In the genomic region with DNA sequence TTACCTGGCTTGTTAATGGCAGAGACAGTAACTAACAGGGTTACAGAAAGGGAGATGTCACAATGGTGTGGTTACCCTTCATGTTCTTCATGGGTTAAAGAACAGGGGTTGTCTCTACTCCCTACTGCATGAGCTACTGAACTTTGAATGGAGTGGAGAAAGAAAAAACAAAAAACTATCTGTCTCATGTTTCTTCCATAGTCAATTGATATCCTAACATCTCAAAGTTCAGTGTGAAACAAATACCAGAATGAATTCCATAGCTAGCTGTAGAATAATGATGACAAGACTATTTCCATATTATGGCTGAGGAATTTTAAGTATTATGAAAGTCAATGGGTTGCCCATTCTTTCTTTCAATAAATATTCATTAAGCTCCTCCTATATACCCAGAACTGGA, we compare ENCODE assay signal across 1 cellular context.
TF ChIP-seq lines count a peak whose summit lies in the region.

No MANE protein-coding gene starts in this region.

TF ChIP-seq in HepG2, 621 proteins besides CTCF, POLR2A, EP300 and RAD21 (continued from another document and continues in another):
- TF ChIP-seq, protein P1, sequence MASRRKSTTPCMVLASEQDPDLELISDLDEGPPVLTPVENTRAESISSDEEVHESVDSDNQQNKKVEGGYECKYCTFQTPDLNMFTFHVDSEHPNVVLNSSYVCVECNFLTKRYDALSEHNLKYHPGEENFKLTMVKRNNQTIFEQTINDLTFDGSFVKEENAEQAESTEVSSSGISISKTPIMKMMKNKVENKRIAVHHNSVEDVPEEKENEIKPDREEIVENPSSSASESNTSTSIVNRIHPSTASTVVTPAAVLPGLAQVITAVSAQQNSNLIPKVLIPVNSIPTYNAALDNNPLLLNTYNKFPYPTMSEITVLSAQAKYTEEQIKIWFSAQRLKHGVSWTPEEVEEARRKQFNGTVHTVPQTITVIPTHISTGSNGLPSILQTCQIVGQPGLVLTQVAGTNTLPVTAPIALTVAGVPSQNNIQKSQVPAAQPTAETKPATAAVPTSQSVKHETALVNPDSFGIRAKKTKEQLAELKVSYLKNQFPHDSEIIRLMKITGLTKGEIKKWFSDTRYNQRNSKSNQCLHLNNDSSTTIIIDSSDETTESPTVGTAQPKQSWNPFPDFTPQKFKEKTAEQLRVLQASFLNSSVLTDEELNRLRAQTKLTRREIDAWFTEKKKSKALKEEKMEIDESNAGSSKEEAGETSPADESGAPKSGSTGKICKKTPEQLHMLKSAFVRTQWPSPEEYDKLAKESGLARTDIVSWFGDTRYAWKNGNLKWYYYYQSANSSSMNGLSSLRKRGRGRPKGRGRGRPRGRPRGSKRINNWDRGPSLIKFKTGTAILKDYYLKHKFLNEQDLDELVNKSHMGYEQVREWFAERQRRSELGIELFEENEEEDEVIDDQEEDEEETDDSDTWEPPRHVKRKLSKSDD (CRISPR knock-in tag; IDR thresholded peaks at IDR 0.05; ENCODE audit: low read depth) = no peak
- TF ChIP-seq ATF7-NPFF (CRISPR knock-in tag; IDR thresholded peaks at IDR 0.05; ENCODE audit: low read depth) (no peak), SNAPC5 (CRISPR knock-in tag; IDR thresholded peaks at IDR 0.05; ENCODE audit: borderline replicate concordance) (no peak), ZNF598 (CRISPR knock-in tag; IDR thresholded peaks at IDR 0.05; ENCODE audit: borderline replicate concordance) (no peak), ZNF484 (CRISPR knock-in tag; IDR thresholded peaks at IDR 0.05; ENCODE audit: borderline replicate concordance, low read depth) (no peak), CSRNP1 (CRISPR knock-in tag; IDR thresholded peaks at IDR 0.05) (no peak), SALL2 (CRISPR knock-in tag; IDR thresholded peaks at IDR 0.05) (no peak), TAF1 (CRISPR knock-in tag; IDR thresholded peaks at IDR 0.05) (no peak), AKAP8 (CRISPR knock-in tag; IDR thresholded peaks at IDR 0.05) (no peak), ASH2L (IDR thresholded peaks at IDR 0.05; ENCODE audit: insufficient read length, low read depth, low read length) (peak; percentile 56), ZNF260 (CRISPR knock-in tag; IDR thresholded peaks at IDR 0.05; ENCODE audit: borderline replicate concordance, low read depth) (no peak), FOXJ3 (CRISPR knock-in tag; IDR thresholded peaks at IDR 0.05; ENCODE audit: borderline replicate concordance) (peak; percentile 65; the same call in 1 of the 2 replicates), ZNF296 (CRISPR knock-in tag; conservative IDR thresholded peaks at IDR 0.05) (no peak), GPN1 (CRISPR knock-in tag; IDR thresholded peaks at IDR 0.05; ENCODE audit: borderline replicate concordance) (no peak), ZNF136 (CRISPR knock-in tag; IDR thresholded peaks at IDR 0.05; ENCODE audit: low read depth) (no peak), ZNF431 (CRISPR knock-in tag; IDR thresholded peaks at IDR 0.05; ENCODE audit: borderline replicate concordance, low read depth) (no peak), DPF2 (CRISPR knock-in tag; IDR thresholded peaks at IDR 0.05; ENCODE audit: borderline replicate concordance, low read depth) (peak; percentile 58; the same call in 1 of the 2 replicates), MED1 (CRISPR knock-in tag; IDR thresholded peaks at IDR 0.05) (peak; percentile 50), FOXA1 (IDR thresholded peaks at IDR 0.05) (no peak), FOXA1 (CRISPR knock-in tag; IDR thresholded peaks at IDR 0.05) (no peak), BCL6 (CRISPR knock-in tag; IDR thresholded peaks at IDR 0.05) (peak; percentile 63), ZNF781 (CRISPR knock-in tag; IDR thresholded peaks at IDR 0.05; ENCODE audit: borderline replicate concordance, not compliant biosample characterization) (no peak), ZBTB37 (CRISPR knock-in tag; IDR thresholded peaks at IDR 0.05) (no peak), THYN1 (CRISPR knock-in tag; IDR thresholded peaks at IDR 0.05; ENCODE audit: borderline replicate concordance, low read depth) (no peak), SKI (IDR thresholded peaks at IDR 0.05; ENCODE audit: partially characterized antibody) (peak; percentile 34), ZNF33B (CRISPR knock-in tag; IDR thresholded peaks at IDR 0.05) (no peak), ATF1 (CRISPR knock-in tag; IDR thresholded peaks at IDR 0.05) (no peak), ZXDC (CRISPR knock-in tag; IDR thresholded peaks at IDR 0.05) (no peak), KLF11 (CRISPR knock-in tag; IDR thresholded peaks at IDR 0.05) (no peak), NFIC (IDR thresholded peaks at IDR 0.05; ENCODE audit: low read length) (peak; percentile 55; the same call in 1 of the 2 replicates), PCBP1 (IDR thresholded peaks at IDR 0.05; ENCODE audit: borderline replicate concordance, low read depth, low read length) (no peak), NCOA2 (CRISPR knock-in tag; IDR thresholded peaks at IDR 0.05) (peak; percentile 68; the same call in 1 of the 2 replicates), ZNF639 (CRISPR knock-in tag; conservative IDR thresholded peaks at IDR 0.05) (no peak), CBFB (CRISPR knock-in tag; IDR thresholded peaks at IDR 0.05) (no peak), KDM5A (IDR thresholded peaks at IDR 0.05; ENCODE audit: borderline replicate concordance, low read length) (no peak), GZF1 (CRISPR knock-in tag; IDR thresholded peaks at IDR 0.05) (no peak), SUZ12 (IDR thresholded peaks at IDR 0.05; ENCODE audit: low read depth, low read length) (no peak), TOPORS (CRISPR knock-in tag; IDR thresholded peaks at IDR 0.05) (no peak), RAD51 (IDR thresholded peaks at IDR 0.05; ENCODE audit: borderline replicate concordance) (no peak), MAFK (conservative IDR thresholded peaks at IDR 0.05 in 1 of 2, IDR thresholded peaks at IDR 0.05 in 1 of 2; ENCODE audit: low read length in 2 of 2) (peak; percentile 96 to 99), ARNT (IDR thresholded peaks at IDR 0.05) (no peak)
- TF ChIP-seq, protein P2, sequence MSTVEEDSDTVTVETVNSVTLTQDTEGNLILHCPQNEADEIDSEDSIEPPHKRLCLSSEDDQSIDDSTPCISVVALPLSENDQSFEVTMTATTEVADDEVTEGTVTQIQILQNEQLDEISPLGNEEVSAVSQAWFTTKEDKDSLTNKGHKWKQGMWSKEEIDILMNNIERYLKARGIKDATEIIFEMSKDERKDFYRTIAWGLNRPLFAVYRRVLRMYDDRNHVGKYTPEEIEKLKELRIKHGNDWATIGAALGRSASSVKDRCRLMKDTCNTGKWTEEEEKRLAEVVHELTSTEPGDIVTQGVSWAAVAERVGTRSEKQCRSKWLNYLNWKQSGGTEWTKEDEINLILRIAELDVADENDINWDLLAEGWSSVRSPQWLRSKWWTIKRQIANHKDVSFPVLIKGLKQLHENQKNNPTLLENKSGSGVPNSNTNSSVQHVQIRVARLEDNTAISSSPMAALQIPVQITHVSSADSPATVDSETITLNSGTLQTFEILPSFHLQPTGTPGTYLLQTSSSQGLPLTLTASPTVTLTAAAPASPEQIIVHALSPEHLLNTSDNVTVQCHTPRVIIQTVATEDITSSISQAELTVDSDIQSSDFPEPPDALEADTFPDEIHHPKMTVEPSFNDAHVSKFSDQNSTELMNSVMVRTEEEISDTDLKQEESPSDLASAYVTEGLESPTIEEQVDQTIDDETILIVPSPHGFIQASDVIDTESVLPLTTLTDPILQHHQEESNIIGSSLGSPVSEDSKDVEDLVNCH (CRISPR knock-in tag; IDR thresholded peaks at IDR 0.05) = no peak
- TF ChIP-seq, protein P3, sequence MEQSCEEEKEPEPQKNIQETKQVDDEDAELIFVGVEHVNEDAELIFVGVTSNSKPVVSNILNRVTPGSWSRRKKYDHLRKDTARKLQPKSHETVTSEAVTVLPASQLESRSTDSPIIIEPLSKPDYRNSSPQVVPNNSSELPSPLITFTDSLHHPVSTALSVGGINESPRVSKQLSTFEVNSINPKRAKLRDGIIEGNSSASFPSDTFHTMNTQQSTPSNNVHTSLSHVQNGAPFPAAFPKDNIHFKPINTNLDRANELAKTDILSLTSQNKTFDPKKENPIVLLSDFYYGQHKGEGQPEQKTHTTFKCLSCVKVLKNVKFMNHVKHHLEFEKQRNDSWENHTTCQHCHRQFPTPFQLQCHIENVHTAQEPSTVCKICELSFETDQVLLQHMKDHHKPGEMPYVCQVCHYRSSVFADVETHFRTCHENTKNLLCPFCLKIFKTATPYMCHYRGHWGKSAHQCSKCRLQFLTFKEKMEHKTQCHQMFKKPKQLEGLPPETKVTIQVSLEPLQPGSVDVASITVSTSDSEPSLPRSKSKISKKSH (CRISPR knock-in tag; IDR thresholded peaks at IDR 0.05; ENCODE audit: borderline replicate concordance) = no peak
- TF ChIP-seq, protein P4, sequence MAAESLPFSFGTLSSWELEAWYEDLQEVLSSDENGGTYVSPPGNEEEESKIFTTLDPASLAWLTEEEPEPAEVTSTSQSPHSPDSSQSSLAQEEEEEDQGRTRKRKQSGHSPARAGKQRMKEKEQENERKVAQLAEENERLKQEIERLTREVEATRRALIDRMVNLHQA (CRISPR knock-in tag; IDR thresholded peaks at IDR 0.05) = no peak
- TF ChIP-seq, protein P5, sequence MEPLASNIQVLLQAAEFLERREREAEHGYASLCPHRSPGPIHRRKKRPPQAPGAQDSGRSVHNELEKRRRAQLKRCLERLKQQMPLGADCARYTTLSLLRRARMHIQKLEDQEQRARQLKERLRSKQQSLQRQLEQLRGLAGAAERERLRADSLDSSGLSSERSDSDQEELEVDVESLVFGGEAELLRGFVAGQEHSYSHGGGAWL (CRISPR knock-in tag; IDR thresholded peaks at IDR 0.05) = no peak
- TF ChIP-seq, protein P6, sequence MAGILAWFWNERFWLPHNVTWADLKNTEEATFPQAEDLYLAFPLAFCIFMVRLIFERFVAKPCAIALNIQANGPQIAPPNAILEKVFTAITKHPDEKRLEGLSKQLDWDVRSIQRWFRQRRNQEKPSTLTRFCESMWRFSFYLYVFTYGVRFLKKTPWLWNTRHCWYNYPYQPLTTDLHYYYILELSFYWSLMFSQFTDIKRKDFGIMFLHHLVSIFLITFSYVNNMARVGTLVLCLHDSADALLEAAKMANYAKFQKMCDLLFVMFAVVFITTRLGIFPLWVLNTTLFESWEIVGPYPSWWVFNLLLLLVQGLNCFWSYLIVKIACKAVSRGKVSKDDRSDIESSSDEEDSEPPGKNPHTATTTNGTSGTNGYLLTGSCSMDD (CRISPR knock-in tag; IDR thresholded peaks at IDR 0.05) = no peak
- TF ChIP-seq, protein P7, sequence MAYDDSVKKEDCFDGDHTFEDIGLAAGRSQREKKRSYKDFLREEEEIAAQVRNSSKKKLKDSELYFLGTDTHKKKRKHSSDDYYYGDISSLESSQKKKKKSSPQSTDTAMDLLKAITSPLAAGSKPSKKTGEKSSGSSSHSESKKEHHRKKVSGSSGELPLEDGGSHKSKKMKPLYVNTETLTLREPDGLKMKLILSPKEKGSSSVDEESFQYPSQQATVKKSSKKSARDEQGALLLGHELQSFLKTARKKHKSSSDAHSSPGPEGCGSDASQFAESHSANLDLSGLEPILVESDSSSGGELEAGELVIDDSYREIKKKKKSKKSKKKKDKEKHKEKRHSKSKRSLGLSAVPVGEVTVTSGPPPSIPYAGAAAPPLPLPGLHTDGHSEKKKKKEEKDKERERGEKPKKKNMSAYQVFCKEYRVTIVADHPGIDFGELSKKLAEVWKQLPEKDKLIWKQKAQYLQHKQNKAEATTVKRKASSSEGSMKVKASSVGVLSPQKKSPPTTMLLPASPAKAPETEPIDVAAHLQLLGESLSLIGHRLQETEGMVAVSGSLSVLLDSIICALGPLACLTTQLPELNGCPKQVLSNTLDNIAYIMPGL (CRISPR knock-in tag; IDR thresholded peaks at IDR 0.05; ENCODE audit: borderline replicate concordance in 1 of 2, low read depth in 1 of 2) = no peak
